In genomic region chr2:8594731-8595427, GRCh38 we compare ENCODE assay signal across 3 cellular contexts.
TF ChIP-seq lines count a peak whose summit lies in the region.

No MANE protein-coding gene starts in this region.

TF ChIP-seq in SK-N-SH treated with all-trans-retinoic acid at 6 μM for 48 hours, 23 proteins besides CTCF, POLR2A, EP300 and RAD21:
- no peak for TF ChIP-seq ARNTL (CRISPR knock-in tag; IDR thresholded peaks at IDR 0.05; ENCODE audit: borderline replicate concordance, low read depth)
- no peak for TF ChIP-seq ZC3H10 (CRISPR knock-in tag; IDR thresholded peaks at IDR 0.05)
- no peak for TF ChIP-seq CREB5 (CRISPR knock-in tag; IDR thresholded peaks at IDR 0.05; ENCODE audit: low read depth)
- TF ChIP-seq CSDC2 (CRISPR knock-in tag; IDR thresholded peaks at IDR 0.05): no peak
- no peak for TF ChIP-seq PPARA (CRISPR knock-in tag; IDR thresholded peaks at IDR 0.05; ENCODE audit: borderline replicate concordance)
- TF ChIP-seq ZFP3 (CRISPR knock-in tag; IDR thresholded peaks at IDR 0.05): no peak
- no peak for TF ChIP-seq GLIS3 (CRISPR knock-in tag; IDR thresholded peaks at IDR 0.05)
- TF ChIP-seq BACH2 (CRISPR knock-in tag; IDR thresholded peaks at IDR 0.05; ENCODE audit: borderline replicate concordance): no peak
- no peak for TF ChIP-seq ZNF70 (CRISPR knock-in tag; IDR thresholded peaks at IDR 0.05)
- TF ChIP-seq PATZ1 (CRISPR knock-in tag; IDR thresholded peaks at IDR 0.05; ENCODE audit: borderline replicate concordance): no peak
- no peak for TF ChIP-seq RARB (CRISPR knock-in tag; IDR thresholded peaks at IDR 0.05)
- no peak for TF ChIP-seq ISL1 (CRISPR knock-in tag; IDR thresholded peaks at IDR 0.05)
- TF ChIP-seq ZNF8 (CRISPR knock-in tag; IDR thresholded peaks at IDR 0.05): no peak

TF ChIP-seq in SK-N-SH, 30 proteins besides CTCF, POLR2A, EP300 and RAD21:
- TF ChIP-seq PBX3 (IDR thresholded peaks at IDR 0.05) (no peak), JUND (IDR thresholded peaks at IDR 0.05) (no peak), POLR2AphosphoS5 (IDR thresholded peaks at IDR 0.05; ENCODE audit: low read depth, low read length) (no peak), NFIC (IDR thresholded peaks at IDR 0.05; ENCODE audit: borderline replicate concordance) (no peak), REST (IDR thresholded peaks at IDR 0.05; ENCODE audit: low read depth, low read length) (no peak), IRF3 (IDR thresholded peaks at IDR 0.05; ENCODE audit: low read depth, low read length) (no peak), GATA2 (CRISPR knock-in tag; IDR thresholded peaks at IDR 0.05) (no peak), MXI1 (IDR thresholded peaks at IDR 0.05; ENCODE audit: low read depth, low read length) (no peak), FOSL2 (IDR thresholded peaks at IDR 0.05; ENCODE audit: borderline replicate concordance, low read depth) (no peak), RXRA (IDR thresholded peaks at IDR 0.05; ENCODE audit: borderline replicate concordance, low read depth) (no peak), SIN3A (IDR thresholded peaks at IDR 0.05; ENCODE audit: borderline replicate concordance, low read depth, low read length) (no peak), NRF1 (IDR thresholded peaks at IDR 0.05; ENCODE audit: low read depth, low read length) (no peak), MAX (IDR thresholded peaks at IDR 0.05; ENCODE audit: low read depth) (no peak), TEAD4 (IDR thresholded peaks at IDR 0.05; ENCODE audit: borderline replicate concordance, insufficient read depth) (no peak)

TF ChIP-seq in IMR-90, 13 proteins besides CTCF, POLR2A, EP300 and RAD21:
- no peak for TF ChIP-seq CHD1 (IDR thresholded peaks at IDR 0.05; ENCODE audit: low read depth, low read length)
- no peak for TF ChIP-seq BHLHE40 (IDR thresholded peaks at IDR 0.05; ENCODE audit: low read depth, low read length)
- no peak for TF ChIP-seq MXI1 (IDR thresholded peaks at IDR 0.05; ENCODE audit: borderline replicate concordance, low read depth, low read length)
- TF ChIP-seq USF2 (IDR thresholded peaks at IDR 0.05; ENCODE audit: low read depth, low read length): no peak
- TF ChIP-seq SMC3 (IDR thresholded peaks at IDR 0.05; ENCODE audit: low read depth, low read length): no peak
- no peak for TF ChIP-seq NFE2L2 (IDR thresholded peaks at IDR 0.05; ENCODE audit: low read depth, low read length)
- TF ChIP-seq FOS (IDR thresholded peaks at IDR 0.05; ENCODE audit: low read depth, low read length): no peak
- no peak for TF ChIP-seq RFX5 (IDR thresholded peaks at IDR 0.05; ENCODE audit: low read depth, low read length)
- TF ChIP-seq CEBPB (IDR thresholded peaks at IDR 0.05; ENCODE audit: low read depth, low read length): no peak
- TF ChIP-seq ELK1 (IDR thresholded peaks at IDR 0.05; ENCODE audit: borderline replicate concordance, low read depth, low read length): no peak
